Comparison of ENCODE assay signal across 3 cellular contexts in the genomic region with DNA sequence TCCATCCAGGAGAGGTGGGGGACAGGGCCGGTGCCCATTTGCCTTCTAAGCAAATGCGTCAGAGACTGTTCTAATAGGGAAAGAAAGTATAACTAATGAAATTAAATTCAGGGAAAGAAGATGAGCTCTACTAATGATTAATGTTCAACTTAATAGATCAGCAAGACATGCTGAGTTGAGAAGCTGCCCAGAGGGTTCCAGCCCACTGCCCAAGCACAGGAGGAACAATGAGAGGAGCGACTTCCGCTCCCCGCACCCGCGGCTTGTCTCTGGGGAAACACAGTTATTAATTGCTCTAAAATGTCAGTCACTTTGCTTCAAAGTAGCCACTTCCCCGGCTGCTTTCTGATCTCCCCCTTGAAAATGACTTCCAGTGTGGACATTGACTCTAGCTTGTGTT.
TF ChIP-seq lines count a peak whose summit lies in the region.

No MANE protein-coding gene starts in this region.

TF ChIP-seq in SK-N-SH, 30 proteins besides CTCF, POLR2A, EP300 and RAD21 (continued from another document):
- TF ChIP-seq EZH2phosphoT487 (IDR thresholded peaks at IDR 0.05; ENCODE audit: borderline replicate concordance, low read depth) (no peak), SMC3 (IDR thresholded peaks at IDR 0.05; ENCODE audit: low read depth, low read length) (no peak), RXRA (IDR thresholded peaks at IDR 0.05; ENCODE audit: borderline replicate concordance, low read depth) (no peak), TEAD4 (IDR thresholded peaks at IDR 0.05; ENCODE audit: borderline replicate concordance, insufficient read depth) (no peak), GABPA (IDR thresholded peaks at IDR 0.05; ENCODE audit: low read depth) (no peak), FOXJ3 (CRISPR knock-in tag; IDR thresholded peaks at IDR 0.05) (no peak), JUND (IDR thresholded peaks at IDR 0.05) (no peak), MEF2A (IDR thresholded peaks at IDR 0.05; ENCODE audit: borderline replicate concordance, low read depth) (no peak), NRF1 (IDR thresholded peaks at IDR 0.05; ENCODE audit: low read depth, low read length) (no peak), CHD2 (IDR thresholded peaks at IDR 0.05; ENCODE audit: low read length, partially characterized antibody) (no peak), TAF1 (IDR thresholded peaks at IDR 0.05; ENCODE audit: borderline replicate concordance, low read depth, low read length) (no peak), GATA2 (CRISPR knock-in tag; IDR thresholded peaks at IDR 0.05) (no peak)
- TF ChIP-seq, protein P1, sequence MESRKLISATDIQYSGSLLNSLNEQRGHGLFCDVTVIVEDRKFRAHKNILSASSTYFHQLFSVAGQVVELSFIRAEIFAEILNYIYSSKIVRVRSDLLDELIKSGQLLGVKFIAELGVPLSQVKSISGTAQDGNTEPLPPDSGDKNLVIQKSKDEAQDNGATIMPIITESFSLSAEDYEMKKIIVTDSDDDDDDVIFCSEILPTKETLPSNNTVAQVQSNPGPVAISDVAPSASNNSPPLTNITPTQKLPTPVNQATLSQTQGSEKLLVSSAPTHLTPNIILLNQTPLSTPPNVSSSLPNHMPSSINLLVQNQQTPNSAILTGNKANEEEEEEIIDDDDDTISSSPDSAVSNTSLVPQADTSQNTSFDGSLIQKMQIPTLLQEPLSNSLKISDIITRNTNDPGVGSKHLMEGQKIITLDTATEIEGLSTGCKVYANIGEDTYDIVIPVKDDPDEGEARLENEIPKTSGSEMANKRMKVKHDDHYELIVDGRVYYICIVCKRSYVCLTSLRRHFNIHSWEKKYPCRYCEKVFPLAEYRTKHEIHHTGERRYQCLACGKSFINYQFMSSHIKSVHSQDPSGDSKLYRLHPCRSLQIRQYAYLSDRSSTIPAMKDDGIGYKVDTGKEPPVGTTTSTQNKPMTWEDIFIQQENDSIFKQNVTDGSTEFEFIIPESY (IDR thresholded peaks at IDR 0.05; ENCODE audit: borderline replicate concordance, low read depth), result no peak
- TF ChIP-seq, protein P2, sequence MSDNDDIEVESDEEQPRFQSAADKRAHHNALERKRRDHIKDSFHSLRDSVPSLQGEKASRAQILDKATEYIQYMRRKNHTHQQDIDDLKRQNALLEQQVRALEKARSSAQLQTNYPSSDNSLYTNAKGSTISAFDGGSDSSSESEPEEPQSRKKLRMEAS (IDR thresholded peaks at IDR 0.05; ENCODE audit: low read depth), result no peak

TF ChIP-seq in SK-N-SH treated with all-trans-retinoic acid at 6 μM for 48 hours, 23 proteins besides CTCF, POLR2A, EP300 and RAD21 (continued from another document):
- TF ChIP-seq, protein P3, sequence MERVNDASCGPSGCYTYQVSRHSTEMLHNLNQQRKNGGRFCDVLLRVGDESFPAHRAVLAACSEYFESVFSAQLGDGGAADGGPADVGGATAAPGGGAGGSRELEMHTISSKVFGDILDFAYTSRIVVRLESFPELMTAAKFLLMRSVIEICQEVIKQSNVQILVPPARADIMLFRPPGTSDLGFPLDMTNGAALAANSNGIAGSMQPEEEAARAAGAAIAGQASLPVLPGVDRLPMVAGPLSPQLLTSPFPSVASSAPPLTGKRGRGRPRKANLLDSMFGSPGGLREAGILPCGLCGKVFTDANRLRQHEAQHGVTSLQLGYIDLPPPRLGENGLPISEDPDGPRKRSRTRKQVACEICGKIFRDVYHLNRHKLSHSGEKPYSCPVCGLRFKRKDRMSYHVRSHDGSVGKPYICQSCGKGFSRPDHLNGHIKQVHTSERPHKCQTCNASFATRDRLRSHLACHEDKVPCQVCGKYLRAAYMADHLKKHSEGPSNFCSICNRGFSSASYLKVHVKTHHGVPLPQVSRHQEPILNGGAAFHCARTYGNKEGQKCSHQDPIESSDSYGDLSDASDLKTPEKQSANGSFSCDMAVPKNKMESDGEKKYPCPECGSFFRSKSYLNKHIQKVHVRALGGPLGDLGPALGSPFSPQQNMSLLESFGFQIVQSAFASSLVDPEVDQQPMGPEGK (CRISPR knock-in tag; IDR thresholded peaks at IDR 0.05; ENCODE audit: borderline replicate concordance), result no peak
- TF ChIP-seq RARB (CRISPR knock-in tag; IDR thresholded peaks at IDR 0.05), result no peak
- TF ChIP-seq, protein P4, sequence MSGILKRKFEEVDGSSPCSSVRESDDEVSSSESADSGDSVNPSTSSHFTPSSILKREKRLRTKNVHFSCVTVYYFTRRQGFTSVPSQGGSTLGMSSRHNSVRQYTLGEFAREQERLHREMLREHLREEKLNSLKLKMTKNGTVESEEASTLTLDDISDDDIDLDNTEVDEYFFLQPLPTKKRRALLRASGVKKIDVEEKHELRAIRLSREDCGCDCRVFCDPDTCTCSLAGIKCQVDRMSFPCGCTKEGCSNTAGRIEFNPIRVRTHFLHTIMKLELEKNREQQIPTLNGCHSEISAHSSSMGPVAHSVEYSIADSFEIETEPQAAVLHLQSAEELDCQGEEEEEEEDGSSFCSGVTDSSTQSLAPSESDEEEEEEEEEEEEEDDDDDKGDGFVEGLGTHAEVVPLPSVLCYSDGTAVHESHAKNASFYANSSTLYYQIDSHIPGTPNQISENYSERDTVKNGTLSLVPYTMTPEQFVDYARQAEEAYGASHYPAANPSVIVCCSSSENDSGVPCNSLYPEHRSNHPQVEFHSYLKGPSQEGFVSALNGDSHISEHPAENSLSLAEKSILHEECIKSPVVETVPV (CRISPR knock-in tag; IDR thresholded peaks at IDR 0.05), result no peak
- no peak for TF ChIP-seq TOX (CRISPR knock-in tag; IDR thresholded peaks at IDR 0.05; ENCODE audit: borderline replicate concordance)
- no peak for TF ChIP-seq GLIS3 (CRISPR knock-in tag; IDR thresholded peaks at IDR 0.05)
- no peak for TF ChIP-seq OSR1 (CRISPR knock-in tag; IDR thresholded peaks at IDR 0.05)
- TF ChIP-seq ZNF8 (CRISPR knock-in tag; IDR thresholded peaks at IDR 0.05), result no peak
- no peak for TF ChIP-seq ZC3H10 (CRISPR knock-in tag; IDR thresholded peaks at IDR 0.05)
- TF ChIP-seq ARNTL (CRISPR knock-in tag; IDR thresholded peaks at IDR 0.05; ENCODE audit: borderline replicate concordance, low read depth), result no peak
- no peak for TF ChIP-seq ZFP3 (CRISPR knock-in tag; IDR thresholded peaks at IDR 0.05)

TF ChIP-seq in WTC11, 78 proteins besides CTCF, POLR2A, EP300 and RAD21 (continued from another document):
- TF ChIP-seq, protein P5, sequence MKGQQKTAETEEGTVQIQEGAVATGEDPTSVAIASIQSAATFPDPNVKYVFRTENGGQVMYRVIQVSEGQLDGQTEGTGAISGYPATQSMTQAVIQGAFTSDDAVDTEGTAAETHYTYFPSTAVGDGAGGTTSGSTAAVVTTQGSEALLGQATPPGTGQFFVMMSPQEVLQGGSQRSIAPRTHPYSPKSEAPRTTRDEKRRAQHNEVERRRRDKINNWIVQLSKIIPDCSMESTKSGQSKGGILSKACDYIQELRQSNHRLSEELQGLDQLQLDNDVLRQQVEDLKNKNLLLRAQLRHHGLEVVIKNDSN (CRISPR knock-in tag; IDR thresholded peaks at IDR 0.05), result no peak
- no peak for TF ChIP-seq RELA (CRISPR knock-in tag; IDR thresholded peaks at IDR 0.05; ENCODE audit: borderline replicate concordance)
- no peak for TF ChIP-seq OVOL2 (CRISPR knock-in tag; IDR thresholded peaks at IDR 0.05; ENCODE audit: borderline replicate concordance)
- TF ChIP-seq, protein P6, sequence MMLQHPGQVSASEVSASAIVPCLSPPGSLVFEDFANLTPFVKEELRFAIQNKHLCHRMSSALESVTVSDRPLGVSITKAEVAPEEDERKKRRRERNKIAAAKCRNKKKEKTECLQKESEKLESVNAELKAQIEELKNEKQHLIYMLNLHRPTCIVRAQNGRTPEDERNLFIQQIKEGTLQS (CRISPR knock-in tag; conservative IDR thresholded peaks at IDR 0.05), result no peak
- TF ChIP-seq EMX1 (CRISPR knock-in tag; IDR thresholded peaks at IDR 0.05), result no peak
- TF ChIP-seq TCF7 (CRISPR knock-in tag; IDR thresholded peaks at IDR 0.05; ENCODE audit: low read depth), result no peak
